1 cellular context compared by ENCODE assay signal in the genomic region with DNA sequence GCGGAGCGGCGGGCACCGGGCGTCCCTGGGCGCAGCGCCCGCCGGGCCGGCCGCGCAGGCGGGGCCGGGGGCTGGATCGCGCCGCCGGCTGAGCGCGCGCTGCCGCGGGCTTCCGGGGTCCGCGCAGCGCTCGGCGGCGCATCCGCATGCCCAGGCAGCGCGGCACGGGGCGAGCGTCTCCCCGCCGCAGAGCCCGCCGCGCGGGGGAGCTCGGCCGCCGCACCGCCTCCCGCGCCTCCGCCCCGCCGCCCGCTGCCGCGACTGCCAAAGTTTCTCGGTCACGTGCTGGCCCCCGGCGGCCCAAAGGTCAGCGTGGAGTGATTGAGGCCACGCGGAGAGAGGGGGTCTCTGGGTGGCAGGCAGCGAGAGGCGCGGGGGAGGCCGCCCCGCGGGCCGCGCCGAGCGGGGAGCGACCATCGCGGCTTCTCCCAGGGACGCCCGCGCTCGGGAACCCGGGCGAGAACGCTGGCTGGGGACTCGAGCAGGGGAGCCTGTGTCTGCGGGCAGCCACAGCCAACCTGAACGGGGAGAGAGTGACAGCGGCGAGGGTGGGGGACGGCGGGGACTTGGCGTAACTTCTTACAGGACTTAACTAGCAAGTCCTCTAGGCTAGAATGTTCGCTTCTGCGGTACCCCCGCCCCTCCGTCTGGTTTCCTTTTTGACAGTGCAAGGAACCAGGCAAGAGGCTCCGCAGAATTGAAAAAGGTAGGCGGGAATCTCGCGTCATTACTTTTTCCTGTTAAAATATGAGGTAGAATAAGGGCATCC.
A peak's percentile ranks its signal among the peaks of the same experiment; 100 is the strongest.
TF ChIP-seq lines count a peak whose summit lies in the region.

A gene with protein sequence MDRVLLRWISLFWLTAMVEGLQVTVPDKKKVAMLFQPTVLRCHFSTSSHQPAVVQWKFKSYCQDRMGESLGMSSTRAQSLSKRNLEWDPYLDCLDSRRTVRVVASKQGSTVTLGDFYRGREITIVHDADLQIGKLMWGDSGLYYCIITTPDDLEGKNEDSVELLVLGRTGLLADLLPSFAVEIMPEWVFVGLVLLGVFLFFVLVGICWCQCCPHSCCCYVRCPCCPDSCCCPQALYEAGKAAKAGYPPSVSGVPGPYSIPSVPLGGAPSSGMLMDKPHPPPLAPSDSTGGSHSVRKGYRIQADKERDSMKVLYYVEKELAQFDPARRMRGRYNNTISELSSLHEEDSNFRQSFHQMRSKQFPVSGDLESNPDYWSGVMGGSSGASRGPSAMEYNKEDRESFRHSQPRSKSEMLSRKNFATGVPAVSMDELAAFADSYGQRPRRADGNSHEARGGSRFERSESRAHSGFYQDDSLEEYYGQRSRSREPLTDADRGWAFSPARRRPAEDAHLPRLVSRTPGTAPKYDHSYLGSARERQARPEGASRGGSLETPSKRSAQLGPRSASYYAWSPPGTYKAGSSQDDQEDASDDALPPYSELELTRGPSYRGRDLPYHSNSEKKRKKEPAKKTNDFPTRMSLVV (minus strand): TSS at position 180 of the 769 bp plus-strand sequence. CDS start 272 bp downstream, outside the sequence.

TF ChIP-seq in K562, 482 proteins besides CTCF, POLR2A, EP300 and RAD21 (continued from another document and continues in another):
- TF ChIP-seq SMARCE1 (IDR thresholded peaks at IDR 0.05) (no peak), CAMTA2 (CRISPR knock-in tag; conservative IDR thresholded peaks at IDR 0.05) (no peak), KLF6 (CRISPR knock-in tag; IDR thresholded peaks at IDR 0.05; ENCODE audit: borderline replicate concordance) (no peak), ZNF644 (tag; IDR thresholded peaks at IDR 0.05; ENCODE audit: low read depth) (no peak), IRF2 (CRISPR knock-in tag; IDR thresholded peaks at IDR 0.05) (no peak), RNF2 (IDR thresholded peaks at IDR 0.05) (no peak; the same call in 1 of the 2 replicates), RBM25 (IDR thresholded peaks at IDR 0.05; ENCODE audit: low read depth, low read length, severe bottlenecking) (no peak), CHD2 (IDR thresholded peaks at IDR 0.05; ENCODE audit: low read depth, low read length) (no peak), HDAC2 (IDR thresholded peaks at IDR 0.05) (no peak), BCLAF1 (IDR thresholded peaks at IDR 0.05; ENCODE audit: borderline replicate concordance in 1 of 2, control insufficient read depth in 1 of 2, low read depth in 2 of 2, low read length in 1 of 2) (no peak), CXXC5 (CRISPR knock-in tag; IDR thresholded peaks at IDR 0.05) (peak; percentile 83), ZNF347 (CRISPR knock-in tag; IDR thresholded peaks at IDR 0.05; ENCODE audit: low read depth) (no peak), FOSL1 (tag; conservative IDR thresholded peaks at IDR 0.05) (no peak), E2F3 (CRISPR knock-in tag; IDR thresholded peaks at IDR 0.05) (no peak), MECOM (CRISPR knock-in tag; IDR thresholded peaks at IDR 0.05) (no peak), SP2 (IDR thresholded peaks at IDR 0.05; ENCODE audit: extremely low read depth, low read depth, low read length, poor library complexity, severe bottlenecking) (no peak), CREBBP (IDR thresholded peaks at IDR 0.05; ENCODE audit: low read depth, low read length) (no peak), POLR2B (IDR thresholded peaks at IDR 0.05; ENCODE audit: low read depth, partially characterized antibody) (no peak), TGIF2 (CRISPR knock-in tag; IDR thresholded peaks at IDR 0.05) (no peak), FOXJ2 (tag; IDR thresholded peaks at IDR 0.05) (no peak), CREB1 (IDR thresholded peaks at IDR 0.05) (no peak), CREB1 (CRISPR knock-in tag; IDR thresholded peaks at IDR 0.05) (no peak), ESRRA (IDR thresholded peaks at IDR 0.05; ENCODE audit: borderline replicate concordance, low read depth) (no peak), LEF1 (IDR thresholded peaks at IDR 0.05) (no peak), ZNF175 (CRISPR knock-in tag; IDR thresholded peaks at IDR 0.05; ENCODE audit: low read depth) (no peak), CEBPB (tag; IDR thresholded peaks at IDR 0.05) (no peak), HIVEP1 (CRISPR knock-in tag; IDR thresholded peaks at IDR 0.05) (no peak)
- TF ChIP-seq, protein P1, sequence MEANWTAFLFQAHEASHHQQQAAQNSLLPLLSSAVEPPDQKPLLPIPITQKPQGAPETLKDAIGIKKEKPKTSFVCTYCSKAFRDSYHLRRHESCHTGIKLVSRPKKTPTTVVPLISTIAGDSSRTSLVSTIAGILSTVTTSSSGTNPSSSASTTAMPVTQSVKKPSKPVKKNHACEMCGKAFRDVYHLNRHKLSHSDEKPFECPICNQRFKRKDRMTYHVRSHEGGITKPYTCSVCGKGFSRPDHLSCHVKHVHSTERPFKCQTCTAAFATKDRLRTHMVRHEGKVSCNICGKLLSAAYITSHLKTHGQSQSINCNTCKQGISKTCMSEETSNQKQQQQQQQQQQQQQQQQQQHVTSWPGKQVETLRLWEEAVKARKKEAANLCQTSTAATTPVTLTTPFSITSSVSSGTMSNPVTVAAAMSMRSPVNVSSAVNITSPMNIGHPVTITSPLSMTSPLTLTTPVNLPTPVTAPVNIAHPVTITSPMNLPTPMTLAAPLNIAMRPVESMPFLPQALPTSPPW (CRISPR knock-in tag; IDR thresholded peaks at IDR 0.05): peak; percentile 47; the same call in 1 of the 2 replicates
- TF ChIP-seq, protein P2, sequence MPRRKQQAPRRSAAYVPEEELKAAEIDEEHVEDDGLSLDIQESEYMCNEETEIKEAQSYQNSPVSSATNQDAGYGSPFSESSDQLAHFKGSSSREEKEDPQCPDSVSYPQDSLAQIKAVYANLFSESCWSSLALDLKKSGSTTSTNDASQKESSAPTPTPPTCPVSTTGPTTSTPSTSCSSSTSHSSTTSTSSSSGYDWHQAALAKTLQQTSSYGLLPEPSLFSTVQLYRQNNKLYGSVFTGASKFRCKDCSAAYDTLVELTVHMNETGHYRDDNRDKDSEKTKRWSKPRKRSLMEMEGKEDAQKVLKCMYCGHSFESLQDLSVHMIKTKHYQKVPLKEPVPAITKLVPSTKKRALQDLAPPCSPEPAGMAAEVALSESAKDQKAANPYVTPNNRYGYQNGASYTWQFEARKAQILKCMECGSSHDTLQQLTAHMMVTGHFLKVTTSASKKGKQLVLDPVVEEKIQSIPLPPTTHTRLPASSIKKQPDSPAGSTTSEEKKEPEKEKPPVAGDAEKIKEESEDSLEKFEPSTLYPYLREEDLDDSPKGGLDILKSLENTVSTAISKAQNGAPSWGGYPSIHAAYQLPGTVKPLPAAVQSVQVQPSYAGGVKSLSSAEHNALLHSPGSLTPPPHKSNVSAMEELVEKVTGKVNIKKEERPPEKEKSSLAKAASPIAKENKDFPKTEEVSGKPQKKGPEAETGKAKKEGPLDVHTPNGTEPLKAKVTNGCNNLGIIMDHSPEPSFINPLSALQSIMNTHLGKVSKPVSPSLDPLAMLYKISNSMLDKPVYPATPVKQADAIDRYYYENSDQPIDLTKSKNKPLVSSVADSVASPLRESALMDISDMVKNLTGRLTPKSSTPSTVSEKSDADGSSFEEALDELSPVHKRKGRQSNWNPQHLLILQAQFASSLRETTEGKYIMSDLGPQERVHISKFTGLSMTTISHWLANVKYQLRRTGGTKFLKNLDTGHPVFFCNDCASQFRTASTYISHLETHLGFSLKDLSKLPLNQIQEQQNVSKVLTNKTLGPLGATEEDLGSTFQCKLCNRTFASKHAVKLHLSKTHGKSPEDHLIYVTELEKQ (CRISPR knock-in tag; IDR thresholded peaks at IDR 0.05): no peak
- TF ChIP-seq, protein P3, sequence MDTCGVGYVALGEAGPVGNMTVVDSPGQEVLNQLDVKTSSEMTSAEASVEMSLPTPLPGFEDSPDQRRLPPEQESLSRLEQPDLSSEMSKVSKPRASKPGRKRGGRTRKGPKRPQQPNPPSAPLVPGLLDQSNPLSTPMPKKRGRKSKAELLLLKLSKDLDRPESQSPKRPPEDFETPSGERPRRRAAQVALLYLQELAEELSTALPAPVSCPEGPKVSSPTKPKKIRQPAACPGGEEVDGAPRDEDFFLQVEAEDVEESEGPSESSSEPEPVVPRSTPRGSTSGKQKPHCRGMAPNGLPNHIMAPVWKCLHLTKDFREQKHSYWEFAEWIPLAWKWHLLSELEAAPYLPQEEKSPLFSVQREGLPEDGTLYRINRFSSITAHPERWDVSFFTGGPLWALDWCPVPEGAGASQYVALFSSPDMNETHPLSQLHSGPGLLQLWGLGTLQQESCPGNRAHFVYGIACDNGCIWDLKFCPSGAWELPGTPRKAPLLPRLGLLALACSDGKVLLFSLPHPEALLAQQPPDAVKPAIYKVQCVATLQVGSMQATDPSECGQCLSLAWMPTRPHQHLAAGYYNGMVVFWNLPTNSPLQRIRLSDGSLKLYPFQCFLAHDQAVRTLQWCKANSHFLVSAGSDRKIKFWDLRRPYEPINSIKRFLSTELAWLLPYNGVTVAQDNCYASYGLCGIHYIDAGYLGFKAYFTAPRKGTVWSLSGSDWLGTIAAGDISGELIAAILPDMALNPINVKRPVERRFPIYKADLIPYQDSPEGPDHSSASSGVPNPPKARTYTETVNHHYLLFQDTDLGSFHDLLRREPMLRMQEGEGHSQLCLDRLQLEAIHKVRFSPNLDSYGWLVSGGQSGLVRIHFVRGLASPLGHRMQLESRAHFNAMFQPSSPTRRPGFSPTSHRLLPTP (IDR thresholded peaks at IDR 0.05; ENCODE audit: borderline replicate concordance, extremely low read depth, insufficient read length): no peak
- TF ChIP-seq, protein P4, sequence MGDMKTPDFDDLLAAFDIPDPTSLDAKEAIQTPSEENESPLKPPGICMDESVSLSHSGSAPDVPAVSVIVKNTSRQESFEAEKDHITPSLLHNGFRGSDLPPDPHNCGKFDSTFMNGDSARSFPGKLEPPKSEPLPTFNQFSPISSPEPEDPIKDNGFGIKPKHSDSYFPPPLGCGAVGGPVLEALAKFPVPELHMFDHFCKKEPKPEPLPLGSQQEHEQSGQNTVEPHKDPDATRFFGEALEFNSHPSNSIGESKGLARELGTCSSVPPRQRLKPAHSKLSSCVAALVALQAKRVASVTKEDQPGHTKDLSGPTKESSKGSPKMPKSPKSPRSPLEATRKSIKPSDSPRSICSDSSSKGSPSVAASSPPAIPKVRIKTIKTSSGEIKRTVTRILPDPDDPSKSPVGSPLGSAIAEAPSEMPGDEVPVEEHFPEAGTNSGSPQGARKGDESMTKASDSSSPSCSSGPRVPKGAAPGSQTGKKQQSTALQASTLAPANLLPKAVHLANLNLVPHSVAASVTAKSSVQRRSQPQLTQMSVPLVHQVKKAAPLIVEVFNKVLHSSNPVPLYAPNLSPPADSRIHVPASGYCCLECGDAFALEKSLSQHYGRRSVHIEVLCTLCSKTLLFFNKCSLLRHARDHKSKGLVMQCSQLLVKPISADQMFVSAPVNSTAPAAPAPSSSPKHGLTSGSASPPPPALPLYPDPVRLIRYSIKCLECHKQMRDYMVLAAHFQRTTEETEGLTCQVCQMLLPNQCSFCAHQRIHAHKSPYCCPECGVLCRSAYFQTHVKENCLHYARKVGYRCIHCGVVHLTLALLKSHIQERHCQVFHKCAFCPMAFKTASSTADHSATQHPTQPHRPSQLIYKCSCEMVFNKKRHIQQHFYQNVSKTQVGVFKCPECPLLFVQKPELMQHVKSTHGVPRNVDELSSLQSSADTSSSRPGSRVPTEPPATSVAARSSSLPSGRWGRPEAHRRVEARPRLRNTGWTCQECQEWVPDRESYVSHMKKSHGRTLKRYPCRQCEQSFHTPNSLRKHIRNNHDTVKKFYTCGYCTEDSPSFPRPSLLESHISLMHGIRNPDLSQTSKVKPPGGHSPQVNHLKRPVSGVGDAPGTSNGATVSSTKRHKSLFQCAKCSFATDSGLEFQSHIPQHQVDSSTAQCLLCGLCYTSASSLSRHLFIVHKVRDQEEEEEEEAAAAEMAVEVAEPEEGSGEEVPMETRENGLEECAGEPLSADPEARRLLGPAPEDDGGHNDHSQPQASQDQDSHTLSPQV (IDR thresholded peaks at IDR 0.05): no peak
- TF ChIP-seq, protein P5, sequence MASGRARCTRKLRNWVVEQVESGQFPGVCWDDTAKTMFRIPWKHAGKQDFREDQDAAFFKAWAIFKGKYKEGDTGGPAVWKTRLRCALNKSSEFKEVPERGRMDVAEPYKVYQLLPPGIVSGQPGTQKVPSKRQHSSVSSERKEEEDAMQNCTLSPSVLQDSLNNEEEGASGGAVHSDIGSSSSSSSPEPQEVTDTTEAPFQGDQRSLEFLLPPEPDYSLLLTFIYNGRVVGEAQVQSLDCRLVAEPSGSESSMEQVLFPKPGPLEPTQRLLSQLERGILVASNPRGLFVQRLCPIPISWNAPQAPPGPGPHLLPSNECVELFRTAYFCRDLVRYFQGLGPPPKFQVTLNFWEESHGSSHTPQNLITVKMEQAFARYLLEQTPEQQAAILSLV (tag; IDR thresholded peaks at IDR 0.05): no peak
- TF ChIP-seq, protein P6, sequence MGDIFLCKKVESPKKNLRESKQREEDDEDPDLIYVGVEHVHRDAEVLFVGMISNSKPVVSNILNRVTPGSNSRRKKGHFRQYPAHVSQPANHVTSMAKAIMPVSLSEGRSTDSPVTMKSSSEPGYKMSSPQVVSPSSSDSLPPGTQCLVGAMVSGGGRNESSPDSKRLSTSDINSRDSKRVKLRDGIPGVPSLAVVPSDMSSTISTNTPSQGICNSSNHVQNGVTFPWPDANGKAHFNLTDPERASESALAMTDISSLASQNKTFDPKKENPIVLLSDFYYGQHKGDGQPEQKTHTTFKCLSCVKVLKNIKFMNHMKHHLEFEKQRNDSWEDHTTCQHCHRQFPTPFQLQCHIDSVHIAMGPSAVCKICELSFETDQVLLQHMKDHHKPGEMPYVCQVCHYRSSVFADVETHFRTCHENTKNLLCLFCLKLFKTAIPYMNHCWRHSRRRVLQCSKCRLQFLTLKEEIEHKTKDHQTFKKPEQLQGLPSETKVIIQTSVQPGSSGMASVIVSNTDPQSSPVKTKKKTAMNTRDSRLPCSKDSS (IDR thresholded peaks at IDR 0.05; ENCODE audit: low read depth, partially characterized antibody): no peak
